Comparison of ENCODE assay signal across 18 cellular contexts in the genomic region with DNA sequence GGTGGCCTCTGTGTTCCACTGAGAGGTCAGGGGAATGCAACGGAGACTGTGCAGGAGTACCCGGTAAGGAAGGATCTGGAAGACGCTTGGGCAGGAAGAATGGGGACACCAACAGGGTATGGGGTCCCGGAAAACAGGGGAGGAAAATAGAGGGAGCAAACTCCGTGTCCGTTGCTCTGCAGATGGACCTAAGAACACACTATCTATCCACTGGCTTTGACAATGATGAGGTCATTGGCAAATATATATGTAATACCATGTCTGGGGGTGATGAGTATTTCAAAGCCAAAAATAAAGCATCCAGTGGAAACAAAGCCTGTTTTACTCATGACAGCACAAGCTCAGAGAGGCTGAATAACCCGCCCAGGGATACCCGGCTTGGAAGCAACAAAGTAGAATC.
DNase-seq lines count a peak whose midpoint lies in the region; TF ChIP-seq lines count a peak whose summit lies in the region.
"Had no signal": no experiment of that assay in that cellular context is flagged by ENCODE, and none has a peak within 500 bp of the region (broad histone marks: within the 10 kb centered on the region; RNA-seq: fewer than 3 reads in every experiment).

No MANE protein-coding gene starts in this region.

- H3K4ac ChIP-seq in H9 (ENCODE audit: low read depth, low read length): no peak overlapping the region

- H2AFZ ChIP-seq in neural progenitor cell (replicated peaks): no peak overlapping the region
- H2AFZ ChIP-seq in H9 (ENCODE audit: low read length): no peak overlapping the region

- peaks cover 11% of the 10 kb centered on the region for H3K27me3 Mint-ChIP-seq in activated naive CD4-positive, alpha-beta T cell treated with anti-CD3 and anti-CD28 coated beads, Interleukin-2, amount 10 ng/mL, durations not matched to agents 7 days and 5 days
- peaks cover 5% of the 10 kb centered on the region for H3K27me3 Mint-ChIP-seq in neural progenitor cell (ENCODE audit: insufficient read depth, low read depth)
- H3K27me3 Mint-ChIP-seq in H9 (ENCODE audit: low read depth): peaks cover 2% of the 10 kb centered on the region; the same call in 1 of the 2 replicates

- TF ChIP-seq CTCF in HEK293 (tag by site-specific recombination; IDR thresholded peaks at IDR 0.05) (no peak), neural progenitor cell (IDR thresholded peaks at IDR 0.05) (no peak), H9 (conservative IDR thresholded peaks at IDR 0.05) (no peak)

- POLR2A ChIA-PET in HEK293 (lab: Yijun Ruan, JAX): no interaction called here

- H3K79me1 ChIP-seq in H9 (ENCODE audit: insufficient read depth, low read depth, low read length, poor library complexity, severe bottlenecking): no peaks in the 10 kb centered on the region

- H3K4me2 ChIP-seq in neural progenitor cell (no peak overlapping the region), H9 (ENCODE audit: insufficient read depth, insufficient read length, low read length) (no peak overlapping the region)
- H3K4me2 ChIP-seq: A549; BLaER1 treated with 17β-estradiol and CSF1 and Interleukin-3, amounts not matched to agents 10 nM and 100 nM had no signal

- no CpG with 5 or more reads among the region's 8 CpGs for WGBS in H9 (ENCODE audit: extremely low coverage, insufficient read length, low lambda C conversion rate)

- H3K36me3 Mint-ChIP-seq in activated naive CD4-positive, alpha-beta T cell treated with anti-CD3 and anti-CD28 coated beads, Interleukin-2, amount 10 ng/mL, durations not matched to agents 7 days and 5 days: no peaks in the 10 kb centered on the region
- H3K36me3 Mint-ChIP-seq in neural progenitor cell (peaks cover 27% of the 10 kb centered on the region), H9 (ENCODE audit: insufficient read depth in 1 of 3, low read depth in 3 of 3) (peaks cover 2 to 8% (median 7%) of the 10 kb centered on the region in 3 experiments; a peak in 5 of 7 replicates)
- H3K36me3 Mint-ChIP-seq: CD8-positive, alpha-beta T cell had no signal

- H3F3A ChIP-seq in neural progenitor cell (ENCODE audit: low read depth): peaks cover 6% of the 10 kb centered on the region

- H4K8ac ChIP-seq in H9 (replicated peaks; ENCODE audit: insufficient read length, low read depth, low read length): no peak overlapping the region

- H3K56ac ChIP-seq in H9 (ENCODE audit: insufficient read length, low read depth, low read length): no peak overlapping the region

- H3K4me1 ChIP-seq in HEK293 (ENCODE audit: control insufficient read depth, insufficient read depth, low read length) (no peaks in the 10 kb centered on the region), neural progenitor cell (no peaks in the 10 kb centered on the region), H9 (ENCODE audit: insufficient read depth, low read length) (no peaks in the 10 kb centered on the region; the same call in 1 of the 2 replicates)
- H3K4me1 ChIP-seq: Caco-2 had no signal

- H2BK120ac ChIP-seq in H9 (ENCODE audit: low read depth, low read length, poor library complexity, severe bottlenecking): no peak overlapping the region

- no peak overlapping the region for H2BK20ac ChIP-seq in H9 (ENCODE audit: low read depth, low read length, poor library complexity, severe bottlenecking)

- no peak overlapping the region for H3T11ph ChIP-seq in H9 (ENCODE audit: low read length)

- H2BK5ac ChIP-seq in H9 (ENCODE audit: insufficient read length, low read length): no peak overlapping the region

- no peak overlapping the region for H2BK12ac ChIP-seq in H9 (ENCODE audit: insufficient read length, low read depth, low read length)

- CTCF ChIA-PET in activated naive CD4-positive, alpha-beta T cell treated with anti-CD3 and anti-CD28 coated beads, Interleukin-2, amount 10 ng/mL, durations not matched to agents 7 days and 5 days (lab: Charles Lee): no interaction called here
- CTCF ChIA-PET in HEK293 (lab: Yijun Ruan, JAX): no interaction called here

- no peaks in the 10 kb centered on the region for H3K79me2 ChIP-seq in neural progenitor cell (ENCODE audit: low read depth)
- H3K79me2 ChIP-seq in H9 (ENCODE audit: insufficient read depth, low read length): no peaks in the 10 kb centered on the region

- no peaks in the 10 kb centered on the region for H3K23me2 ChIP-seq in H9 (ENCODE audit: insufficient read length, low read depth, low read length, poor library complexity, severe bottlenecking)

- no peaks in the 10 kb centered on the region for H3K9me3 Mint-ChIP-seq in activated naive CD4-positive, alpha-beta T cell treated with anti-CD3 and anti-CD28 coated beads, Interleukin-2, amount 10 ng/mL, durations not matched to agents 7 days and 5 days
- H3K9me3 Mint-ChIP-seq in neural progenitor cell: no peaks in the 10 kb centered on the region
- H3K9me3 Mint-ChIP-seq in H9: no peaks in the 10 kb centered on the region
- H3K9me3 Mint-ChIP-seq: CD4-positive, alpha-beta T cell; CD8-positive, alpha-beta T cell had no signal

- H3K9ac ChIP-seq in neural progenitor cell (no peak overlapping the region), H9 (ENCODE audit: extremely low read depth, insufficient read length, low read length) (no peak overlapping the region)
- H3K9ac ChIP-seq: BLaER1 treated with 17β-estradiol and CSF1 and Interleukin-3, amounts not matched to agents 10 nM and 100 nM had no signal

- H3K36me3 ChIP-seq in HEK293 (ENCODE audit: control insufficient read depth in 2 of 2, insufficient read depth in 1 of 2, low read length in 2 of 2) (peaks cover 0 to 6% of the 10 kb centered on the region in 2 experiments; a peak in 1 of 3 replicates), neural progenitor cell (no peaks in the 10 kb centered on the region)
- H3K36me3 ChIP-seq: BLaER1 treated with 17β-estradiol and CSF1 and Interleukin-3, amounts not matched to agents 10 nM and 100 nM had no signal

- H3K9me3 ChIP-seq in HEK293 (ENCODE audit: control insufficient read depth, insufficient read depth, low read depth, low read length): no peaks in the 10 kb centered on the region
- H3K9me3 ChIP-seq in neural progenitor cell (ENCODE audit: low read depth): no peaks in the 10 kb centered on the region
- no peaks in the 10 kb centered on the region for H3K9me3 ChIP-seq in H9 (ENCODE audit: control insufficient read depth, low read depth, low read length)
- H3K9me3 ChIP-seq: A549; BLaER1 treated with 17β-estradiol and CSF1 and Interleukin-3, amounts not matched to agents 10 nM and 100 nM; Caco-2 had no signal

- H3K14ac ChIP-seq in H9 (ENCODE audit: insufficient read depth, low read length): no peak overlapping the region

- H3K27me3 ChIP-seq in neural progenitor cell (no peaks in the 10 kb centered on the region), H9 (ENCODE audit: insufficient read depth, low read length) (no peaks in the 10 kb centered on the region)
- H3K27me3 ChIP-seq: BLaER1 treated with 17β-estradiol and CSF1 and Interleukin-3, amounts not matched to agents 10 nM and 100 nM had no signal

- no peak overlapping the region for H3K23ac ChIP-seq in H9 (ENCODE audit: insufficient read length, low read depth, low read length)

- H3K4me3 ChIP-seq in HEK293 (ENCODE audit: low read depth, low read length) (no peak overlapping the region), neural progenitor cell (no peak overlapping the region)
- H3K4me3 ChIP-seq: A549; BLaER1 treated with 17β-estradiol and CSF1 and Interleukin-3, amounts not matched to agents 10 nM and 100 nM had no signal

- no peak overlapping the region for H2AK5ac ChIP-seq in H9 (ENCODE audit: insufficient read length, low read length)

- no peak overlapping the region for H4K91ac ChIP-seq in H9 (ENCODE audit: insufficient read length, low read depth, low read length)

- no peak overlapping the region for H2BK15ac ChIP-seq in H9 (ENCODE audit: low read depth, low read length)

- no peak overlapping the region for H4K5ac ChIP-seq in H9 (ENCODE audit: insufficient read length, low read depth, low read length)

- no peak overlapping the region for H3K18ac ChIP-seq in H9 (ENCODE audit: insufficient read length, low read depth, low read length)

- H3K4me1 Mint-ChIP-seq in activated naive CD4-positive, alpha-beta T cell treated with anti-CD3 and anti-CD28 coated beads, Interleukin-2, amount 10 ng/mL, durations not matched to agents 7 days and 5 days: no peaks in the 10 kb centered on the region
- H3K4me1 Mint-ChIP-seq in neural progenitor cell (peaks cover 7% of the 10 kb centered on the region), H9 (peaks cover 17 to 32% of the 10 kb centered on the region in 2 experiments)
- H3K4me1 Mint-ChIP-seq: B cell had no signal

- no peak for DNase-seq in activated naive CD4-positive, alpha-beta T cell treated with anti-CD3 and anti-CD28 coated beads, Interleukin-2, amount 10 ng/mL, durations not matched to agents 7 days and 5 days
- DNase-seq in activated naive CD4-positive, alpha-beta T cell treated with Interleukin-2 at 50 U/mL for 16 hours: no peak
- DNase-seq in neural progenitor cell (ENCODE audit: low spot score) (no peak), H9 (no peak), NK-92 (lab: John Stamatoyannopoulos, UW; ENCODE audit: unreplicated experiment) (no peak)
- DNase-seq: AML-193; Caco-2; Calu3; CD4-positive, alpha-beta T cell; CD8-positive, alpha-beta T cell; DMS79 treated with DMSO at 0.1 percent for 48 hours; GF-D8 had no signal

- peak overlapping the region; percentile 35 for H3K27ac Mint-ChIP-seq in activated naive CD4-positive, alpha-beta T cell treated with anti-CD3 and anti-CD28 coated beads, Interleukin-2, amount 10 ng/mL, durations not matched to agents 7 days and 5 days
- H3K27ac Mint-ChIP-seq in neural progenitor cell (peak overlapping the region; percentile 5), H9 (no peak overlapping the region)
- H3K27ac Mint-ChIP-seq: B cell; CD4-positive, alpha-beta T cell; CD8-positive, alpha-beta T cell had no signal

- no peak overlapping the region for H3K4me3 Mint-ChIP-seq in activated naive CD4-positive, alpha-beta T cell treated with anti-CD3 and anti-CD28 coated beads, Interleukin-2, amount 10 ng/mL, durations not matched to agents 7 days and 5 days
- H3K4me3 Mint-ChIP-seq in neural progenitor cell: no peak overlapping the region
- H3K4me3 Mint-ChIP-seq in H9: no peak overlapping the region
- H3K4me3 Mint-ChIP-seq: B cell; CD4-positive, alpha-beta T cell; CD8-positive, alpha-beta T cell had no signal

- H4K20me1 ChIP-seq in neural progenitor cell (ENCODE audit: low read depth): no peaks in the 10 kb centered on the region
- no peaks in the 10 kb centered on the region for H4K20me1 ChIP-seq in H9 (ENCODE audit: control insufficient read depth, insufficient read depth, insufficient read length)

- H3K27ac ChIP-seq in HEK293 (ENCODE audit: extremely low read depth, low read depth, low read length) (no peak overlapping the region), neural progenitor cell (no peak overlapping the region), H9 (ENCODE audit: insufficient read length, low read depth, low read length) (no peak overlapping the region)
- H3K27ac ChIP-seq: 22Rv1; A549; BLaER1 treated with 17β-estradiol and CSF1 and Interleukin-3, amounts not matched to agents 10 nM and 100 nM; C4-2B had no signal

Comparison
In these comparisons a context has a peak if more than half of its experiments do, and no peak if none do; other contexts are left out.
1. H3K27ac Mint-ChIP-seq: peak in activated naive CD4-positive, alpha-beta T cell treated with anti-CD3 and anti-CD28 coated beads, Interleukin-2, amount 10 ng/mL, durations not matched to agents 7 days and 5 days (single experiment) and neural progenitor cell (single experiment); none in H9 (0 of 3).